Comparison of ENCODE assay signal across 24 cellular contexts in the genomic region with DNA sequence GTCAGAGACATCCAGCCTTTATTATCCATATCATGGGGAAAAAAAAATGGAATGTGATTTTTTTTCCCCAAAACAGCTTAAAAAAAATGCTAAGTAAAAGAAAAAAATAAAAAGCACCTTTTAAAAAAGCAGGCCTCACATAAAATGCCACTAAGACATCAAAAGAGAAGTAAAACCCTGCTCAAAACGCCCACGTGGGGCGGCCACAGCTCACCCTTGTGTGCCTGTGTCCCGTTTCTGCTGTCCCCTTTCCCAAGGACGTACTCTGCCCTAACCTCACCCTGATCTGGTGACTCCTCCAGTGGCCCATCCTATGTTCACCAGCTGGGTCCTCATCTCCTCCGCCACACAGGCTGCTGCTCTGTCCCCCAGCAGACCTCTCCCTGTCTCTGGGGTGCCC.
"Had no signal": no experiment of that assay in that cellular context is flagged by ENCODE, and none has a peak within 500 bp of the region (broad histone marks: within the 10 kb centered on the region; RNA-seq: fewer than 3 reads in every experiment).

No MANE protein-coding gene starts in this region.

- H3K9ac ChIP-seq: parathyroid adenoma had no signal

- H3K27ac ChIP-seq: colonic mucosa, foreskin keratinocyte, left ventricle myocardium inferior, parathyroid adenoma, psoas muscle, spleen, stomach, thoracic aorta, transverse colon had no signal

- H3K4me3 ChIP-seq: colonic mucosa, left ventricle myocardium inferior, lung, psoas muscle, spleen, stomach, thoracic aorta, transverse colon had no signal

- H3K9me3 ChIP-seq: colonic mucosa, left ventricle myocardium inferior, psoas muscle, spleen, stomach, thoracic aorta, transverse colon had no signal

- H3K4me1 Mint-ChIP-seq: immature natural killer cell; naive thymus-derived CD4-positive, alpha-beta T cell had no signal

- H3K36me3 ChIP-seq: colonic mucosa, left ventricle myocardium inferior, thoracic aorta had no signal

- H3K27me3 ChIP-seq: colonic mucosa, foreskin keratinocyte, spleen, stomach, transverse colon had no signal

- H3K36me3 Mint-ChIP-seq: naive thymus-derived CD4-positive, alpha-beta T cell had no signal

- H3K4me3 Mint-ChIP-seq: immature natural killer cell; naive thymus-derived CD4-positive, alpha-beta T cell had no signal

- H3K4me1 ChIP-seq: colonic mucosa, foreskin keratinocyte, left ventricle myocardium inferior, parathyroid adenoma, psoas muscle, spleen, transverse colon had no signal

- ATAC-seq: foreskin keratinocyte; left cardiac atrium; naive thymus-derived CD4-positive, alpha-beta T cell; psoas muscle; sciatic nerve had no signal

- DNase-seq: colonic mucosa; dermis blood vessel endothelial cell; erythroblast; foreskin keratinocyte; immature natural killer cell; kidney; left cardiac atrium; left ventricle myocardium inferior; mesendoderm; naive thymus-derived CD4-positive, alpha-beta T cell; occipital lobe; psoas muscle; retina; spleen; stimulated activated CD4-positive, alpha-beta T cell treated with anti-CD3 and anti-CD28 coated beads, Interleukin-15, amount 100 ng/mL, for 24 hours; stimulated activated CD4-positive, alpha-beta T cell treated with anti-CD3 and anti-CD28 coated beads, Interleukin-1b, Interleukin-23, amount 100 ng/mL, for 48 hours; stimulated activated CD4-positive, alpha-beta T cell treated with anti-CD3 and anti-CD28 coated beads, Interleukin-4, amount 100 ng/mL, for 24 hours; stimulated activated naive CD4-positive, alpha-beta T cell; stomach; transverse colon had no signal

- H3K9me3 Mint-ChIP-seq: immature natural killer cell; naive thymus-derived CD4-positive, alpha-beta T cell had no signal

- H2AFZ ChIP-seq: parathyroid adenoma had no signal

- H3K27ac Mint-ChIP-seq: immature natural killer cell; naive thymus-derived CD4-positive, alpha-beta T cell had no signal
